ENCODE assay signal across 9 cellular contexts in the genomic region with DNA sequence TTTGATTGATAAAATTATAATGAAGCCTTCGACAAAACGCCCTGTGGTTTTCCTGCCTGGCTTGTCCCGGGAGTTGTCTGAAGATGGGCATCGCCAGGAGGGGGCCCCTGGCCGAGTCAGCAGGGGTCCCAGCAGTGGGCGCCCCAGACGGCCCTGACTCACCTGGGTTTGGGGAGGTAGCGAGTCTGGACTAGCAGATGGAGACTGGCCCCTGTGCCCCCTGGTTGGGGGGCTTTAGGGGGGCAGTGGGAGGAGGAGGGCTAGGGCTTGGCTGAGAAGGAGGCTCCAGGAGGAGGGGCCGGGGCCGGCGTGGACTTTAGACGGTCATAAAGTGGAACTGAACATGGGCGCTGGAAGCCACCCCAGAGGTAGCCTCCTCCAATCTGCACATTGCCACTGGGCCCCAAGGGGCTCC. TPM values are rescaled to one million over a fixed set of nuclear protein-coding genes. Genes with fewer than 3 reads are reported as not detected.
DNase-seq lines count a peak whose midpoint lies in the region; ATAC-seq and TF ChIP-seq lines count a peak whose summit lies in the region.
"Had no signal": no experiment of that assay in that cellular context is flagged by ENCODE, and none has a peak within 500 bp of the region (broad histone marks: within the 10 kb centered on the region; RNA-seq: fewer than 3 reads in every experiment).

No MANE protein-coding gene starts in this region.

- peak overlapping the region; percentile 99 for H3K4me2 ChIP-seq in BLaER1

- no peaks in the 10 kb centered on the region for H3K36me3 ChIP-seq in BLaER1

- no peaks in the 10 kb centered on the region for H3K9me3 ChIP-seq in BLaER1

- POLR2A ChIA-PET in MCF 10A (lab: Yijun Ruan, JAX): interaction anchor here (1.0 to 1.5 kb wide), 2 partner anchors 42 to 140 kb away, joined by 3 to 5 read pairs; no protein-coding TSS in a partner anchor

- H3K27ac Mint-ChIP-seq in MCF 10A (ENCODE audit: low read depth, unreplicated experiment): peak overlapping the region; percentile 97
- peak overlapping the region; percentile 15 to 60 for H3K27ac Mint-ChIP-seq in natural killer cell treated with Interleukin-12 subunit alpha and Interleukin-12 subunit beta and Interleukin-15 and Interleukin-18, amount 100 ng/mL, for 72 hours

- peak in 1 of 2 donors; percentile 5 for ATAC-seq in natural killer cell treated with Interleukin-12 subunit alpha and Interleukin-12 subunit beta and Interleukin-15 and Interleukin-18, amount 100 ng/mL, for 72 hours
- ATAC-seq in GM19351 (IDR thresholded peaks at IDR 0.05; ENCODE audit: unreplicated experiment): no peak

- H3K4me3 ChIP-seq in BLaER1 (peak overlapping the region; percentile 67; the same call in 1 of the 2 replicates), LNCaP clone FGC (ENCODE audit: low read depth, low read length) (peak overlapping the region; percentile 67)

- H3K27me3 Mint-ChIP-seq in MCF 10A (ENCODE audit: insufficient read depth, unreplicated experiment): no peaks in the 10 kb centered on the region
- peaks cover 18 to 29% of the 10 kb centered on the region in 2 donors for H3K27me3 Mint-ChIP-seq in natural killer cell treated with Interleukin-12 subunit alpha and Interleukin-12 subunit beta and Interleukin-15 and Interleukin-18, amount 100 ng/mL, for 72 hours

- no peaks in the 10 kb centered on the region for H3K9me3 Mint-ChIP-seq in MCF 10A (ENCODE audit: unreplicated experiment)
- no peaks in the 10 kb centered on the region for H3K9me3 Mint-ChIP-seq in natural killer cell treated with Interleukin-12 subunit alpha and Interleukin-12 subunit beta and Interleukin-15 and Interleukin-18, amount 100 ng/mL, for 72 hours

- intact Hi-C loops in MCF 10A (cut with micrococcal nuclease): loop anchor here (2.0 kb wide), 2 partner anchors 40 to 50 kb away; no protein-coding TSS in a partner anchor

- H4K20me1 ChIP-seq in BLaER1: no peaks in the 10 kb centered on the region

- TF ChIP-seq CTCF in LNCaP clone FGC (IDR thresholded peaks at IDR 0.05; ENCODE audit: control insufficient read depth, extremely low read depth, insufficient read depth) (no peak), MCF 10A (IDR thresholded peaks at IDR 0.05; ENCODE audit: unreplicated experiment) (no peak)

- H3K4me1 Mint-ChIP-seq in MCF 10A (ENCODE audit: insufficient read depth, unreplicated experiment): peaks cover 30% of the 10 kb centered on the region
- peaks cover 24 to 34% of the 10 kb centered on the region in 2 donors for H3K4me1 Mint-ChIP-seq in natural killer cell treated with Interleukin-12 subunit alpha and Interleukin-12 subunit beta and Interleukin-15 and Interleukin-18, amount 100 ng/mL, for 72 hours (ENCODE audit: low read depth in 2 of 2)

- BruUV-seq in MCF 10A (replicated peaks; lab: Mats Ljungman, UMichigan): no TSS peak

- DNase-seq in LNCaP clone FGC (ENCODE audit: low read depth): no peak
- DNase-seq in MCF 10A (ENCODE audit: unreplicated experiment): no peak
- no peak for DNase-seq in natural killer cell treated with Interleukin-12 subunit alpha and Interleukin-12 subunit beta and Interleukin-15 and Interleukin-18, amount 100 ng/mL, for 72 hours (ENCODE audit: low spot score)
- no peak for DNase-seq in C1 segment of cervical spinal cord (lab: John Stamatoyannopoulos, UW)
- no peak for DNase-seq in germinal center (ENCODE audit: low spot score)
- no peak for DNase-seq in 8988T
- DNase-seq: GF-D8 had no signal

- H3K27me3 ChIP-seq in BLaER1: peaks cover 40% of the 10 kb centered on the region

- H3K36me3 Mint-ChIP-seq in MCF 10A (ENCODE audit: insufficient read depth, unreplicated experiment): peaks cover 6% of the 10 kb centered on the region
- no peaks in the 10 kb centered on the region for H3K36me3 Mint-ChIP-seq in natural killer cell treated with Interleukin-12 subunit alpha and Interleukin-12 subunit beta and Interleukin-15 and Interleukin-18, amount 100 ng/mL, for 72 hours

- H3K27ac ChIP-seq in BLaER1: no peak overlapping the region

- peaks cover 51% of the 10 kb centered on the region for H3K4me1 ChIP-seq in BLaER1

- H3K9ac ChIP-seq in BLaER1: no peak overlapping the region

- H3K4me3 Mint-ChIP-seq in MCF 10A (ENCODE audit: unreplicated experiment): peak overlapping the region; percentile 91
- H3K4me3 Mint-ChIP-seq in natural killer cell treated with Interleukin-12 subunit alpha and Interleukin-12 subunit beta and Interleukin-15 and Interleukin-18, amount 100 ng/mL, for 72 hours: peak overlapping the region; percentile 91

- CTCF ChIA-PET in MCF 10A (lab: Yijun Ruan, JAX): interaction anchor here (1.2 kb wide), 1 partner anchor 139 kb away, joined by 4 read pairs; no protein-coding TSS in a partner anchor

RNA-seq across cellular contexts. Expression of a gene that starts 0.4 kb away (rescaled TPM):
- total RNA-seq in MCF 10A (2022): 9.5 and 19.3 TPM in 2 replicates
- 100 to 1,000 TPM in 1 of 2 donors, 10 to 100 TPM in 1; 63.3 to 125 TPM for total RNA-seq in natural killer cell treated with Interleukin-12 subunit alpha and Interleukin-12 subunit beta and Interleukin-15 and Interleukin-18, amount 100 ng/mL, for 72 hours

RNA-seq across cellular contexts. Expression of a gene that starts 19.7 kb away (rescaled TPM):
- total RNA-seq in MCF 10A (2022): not detected in 2 replicates
- 10 to 100 TPM; 15.5 to 38.7 TPM for total RNA-seq in natural killer cell treated with Interleukin-12 subunit alpha and Interleukin-12 subunit beta and Interleukin-15 and Interleukin-18, amount 100 ng/mL, for 72 hours

RNA-seq across cellular contexts. Expression of a gene that starts 42.3 kb away (rescaled TPM):
- 1.2 and 4.8 TPM in 2 replicates for total RNA-seq in MCF 10A (2022)
- total RNA-seq in natural killer cell treated with Interleukin-12 subunit alpha and Interleukin-12 subunit beta and Interleukin-15 and Interleukin-18, amount 100 ng/mL, for 72 hours: 1 to 10 TPM; 4.0 to 4.4 TPM

Comparison
In these comparisons a context has a peak if more than half of its experiments do, and no peak if none do; other contexts are left out.
1. RNA of a gene that starts 19.7 kb away (total RNA-seq): 15.5 to 38.7 TPM in natural killer cell treated with Interleukin-12 subunit alpha and Interleukin-12 subunit beta and Interleukin-15 and Interleukin-18, amount 100 ng/mL, for 72 hours; not detected in MCF 10A; every median in the first group is over 10 times any median in the second.